1 cellular context compared by ENCODE assay signal in the genomic region with DNA sequence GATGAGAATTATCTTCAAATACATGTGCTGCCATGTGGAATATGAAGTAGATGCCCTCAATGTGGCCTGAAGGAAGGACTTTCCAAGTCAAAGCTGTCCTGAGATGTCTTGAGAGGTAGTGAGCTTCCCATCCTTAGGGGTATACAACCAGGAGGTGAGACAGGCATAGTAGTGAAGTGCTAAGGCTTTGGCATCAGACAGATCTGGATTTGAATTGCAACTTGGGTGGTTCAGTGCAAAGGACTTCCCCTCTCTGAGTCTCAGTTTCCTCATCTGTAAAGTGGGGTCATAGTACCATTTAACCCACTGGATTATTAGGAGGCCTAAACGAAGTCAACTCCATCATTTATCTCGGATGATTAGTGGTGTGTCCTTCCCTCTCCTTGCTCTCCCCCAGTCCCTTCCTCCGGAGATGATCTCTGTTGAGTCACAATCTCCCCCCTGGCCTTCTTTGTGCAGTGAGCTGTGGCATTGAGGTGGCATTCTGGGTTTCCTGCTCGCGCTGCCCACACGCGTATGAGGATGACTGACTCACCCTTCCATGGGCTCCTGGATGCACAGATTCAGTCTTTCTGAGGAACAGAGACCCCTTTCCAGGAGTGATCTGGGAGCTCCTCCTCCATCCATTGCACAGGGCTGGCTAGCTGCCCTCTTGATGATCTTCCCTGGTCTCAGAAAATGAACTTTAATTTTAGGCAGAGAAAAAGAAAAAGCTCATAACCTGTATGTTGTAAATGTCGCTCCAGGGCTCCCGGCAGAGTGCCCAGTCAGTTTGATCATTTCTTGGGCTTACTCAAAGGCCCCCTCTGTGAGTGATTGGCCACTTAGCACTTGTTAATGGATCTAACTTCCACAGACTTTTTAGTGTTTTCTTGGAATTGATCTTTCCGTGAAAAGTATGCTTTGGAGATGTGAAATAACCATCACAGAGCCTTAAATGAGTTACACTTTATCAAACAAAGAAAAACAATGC.
A peak's percentile ranks its signal among the peaks of the same experiment; 100 is the strongest.
TF ChIP-seq lines count a peak whose summit lies in the region.

No MANE protein-coding gene starts in this region.

TF ChIP-seq in K562, 482 proteins besides CTCF, POLR2A, EP300 and RAD21 (continued from another document):
- TF ChIP-seq KDM1A (IDR thresholded peaks at IDR 0.05) (peak in 1 of 2 experiments; percentile 39; a peak in 1 of 4 replicates), RNF2 (IDR thresholded peaks at IDR 0.05) (no peak), PCBP1 (IDR thresholded peaks at IDR 0.05; ENCODE audit: low read depth, low read length, poor library complexity, severe bottlenecking) (no peak), ZNF57 (CRISPR knock-in tag; IDR thresholded peaks at IDR 0.05) (no peak), BCOR (IDR thresholded peaks at IDR 0.05) (peak; percentile 87), CREB1 (IDR thresholded peaks at IDR 0.05) (no peak), CREB1 (CRISPR knock-in tag; IDR thresholded peaks at IDR 0.05) (no peak), MTA1 (IDR thresholded peaks at IDR 0.05; ENCODE audit: borderline replicate concordance) (no peak), EGR1 (conservative IDR thresholded peaks at IDR 0.05) (no peak), NFE2 (IDR thresholded peaks at IDR 0.05; ENCODE audit: low read depth) (no peak), HNRNPH1 (optimal IDR thresholded peaks at IDR 0.05; ENCODE audit: low read depth, low read length) (no peak), SIX5 (IDR thresholded peaks at IDR 0.05; ENCODE audit: borderline replicate concordance in 1 of 2, insufficient read depth in 1 of 2, low read depth in 1 of 2, low read length in 2 of 2) (no peak), KAT2B (IDR thresholded peaks at IDR 0.05; ENCODE audit: low read depth, low read length) (no peak), RBM25 (IDR thresholded peaks at IDR 0.05; ENCODE audit: low read depth, low read length, severe bottlenecking) (peak; percentile 93), ZFP30 (CRISPR knock-in tag; IDR thresholded peaks at IDR 0.05; ENCODE audit: borderline replicate concordance) (no peak), NCOA2 (IDR thresholded peaks at IDR 0.05; ENCODE audit: partially characterized antibody in 2 of 2) (no peak), ADNP (tag; IDR thresholded peaks at IDR 0.05) (peak; percentile 55; the same call in 1 of the 2 replicates), RBM15 (IDR thresholded peaks at IDR 0.05; ENCODE audit: insufficient read depth, low read length) (no peak), CHD4 (IDR thresholded peaks at IDR 0.05; ENCODE audit: insufficient read depth, insufficient replicate concordance, low read depth, low read length, poor library complexity, severe bottlenecking) (no peak), BRCA1 (IDR thresholded peaks at IDR 0.05) (no peak), BRCA1 (CRISPR knock-in tag; IDR thresholded peaks at IDR 0.05) (no peak)
- TF ChIP-seq, protein P1, sequence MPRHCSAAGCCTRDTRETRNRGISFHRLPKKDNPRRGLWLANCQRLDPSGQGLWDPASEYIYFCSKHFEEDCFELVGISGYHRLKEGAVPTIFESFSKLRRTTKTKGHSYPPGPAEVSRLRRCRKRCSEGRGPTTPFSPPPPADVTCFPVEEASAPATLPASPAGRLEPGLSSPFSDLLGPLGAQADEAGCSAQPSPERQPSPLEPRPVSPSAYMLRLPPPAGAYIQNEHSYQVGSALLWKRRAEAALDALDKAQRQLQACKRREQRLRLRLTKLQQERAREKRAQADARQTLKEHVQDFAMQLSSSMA (CRISPR knock-in tag; IDR thresholded peaks at IDR 0.05), result no peak
- TF ChIP-seq, protein P2, sequence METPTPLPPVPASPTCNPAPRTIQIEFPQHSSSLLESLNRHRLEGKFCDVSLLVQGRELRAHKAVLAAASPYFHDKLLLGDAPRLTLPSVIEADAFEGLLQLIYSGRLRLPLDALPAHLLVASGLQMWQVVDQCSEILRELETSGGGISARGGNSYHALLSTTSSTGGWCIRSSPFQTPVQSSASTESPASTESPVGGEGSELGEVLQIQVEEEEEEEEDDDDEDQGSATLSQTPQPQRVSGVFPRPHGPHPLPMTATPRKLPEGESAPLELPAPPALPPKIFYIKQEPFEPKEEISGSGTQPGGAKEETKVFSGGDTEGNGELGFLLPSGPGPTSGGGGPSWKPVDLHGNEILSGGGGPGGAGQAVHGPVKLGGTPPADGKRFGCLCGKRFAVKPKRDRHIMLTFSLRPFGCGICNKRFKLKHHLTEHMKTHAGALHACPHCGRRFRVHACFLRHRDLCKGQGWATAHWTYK (CRISPR knock-in tag; IDR thresholded peaks at IDR 0.05), result no peak
- TF ChIP-seq, protein P3, sequence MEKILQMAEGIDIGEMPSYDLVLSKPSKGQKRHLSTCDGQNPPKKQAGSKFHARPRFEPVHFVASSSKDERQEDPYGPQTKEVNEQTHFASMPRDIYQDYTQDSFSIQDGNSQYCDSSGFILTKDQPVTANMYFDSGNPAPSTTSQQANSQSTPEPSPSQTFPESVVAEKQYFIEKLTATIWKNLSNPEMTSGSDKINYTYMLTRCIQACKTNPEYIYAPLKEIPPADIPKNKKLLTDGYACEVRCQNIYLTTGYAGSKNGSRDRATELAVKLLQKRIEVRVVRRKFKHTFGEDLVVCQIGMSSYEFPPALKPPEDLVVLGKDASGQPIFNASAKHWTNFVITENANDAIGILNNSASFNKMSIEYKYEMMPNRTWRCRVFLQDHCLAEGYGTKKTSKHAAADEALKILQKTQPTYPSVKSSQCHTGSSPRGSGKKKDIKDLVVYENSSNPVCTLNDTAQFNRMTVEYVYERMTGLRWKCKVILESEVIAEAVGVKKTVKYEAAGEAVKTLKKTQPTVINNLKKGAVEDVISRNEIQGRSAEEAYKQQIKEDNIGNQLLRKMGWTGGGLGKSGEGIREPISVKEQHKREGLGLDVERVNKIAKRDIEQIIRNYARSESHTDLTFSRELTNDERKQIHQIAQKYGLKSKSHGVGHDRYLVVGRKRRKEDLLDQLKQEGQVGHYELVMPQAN (IDR thresholded peaks at IDR 0.05; ENCODE audit: borderline replicate concordance), result no peak
- TF ChIP-seq, protein P4, sequence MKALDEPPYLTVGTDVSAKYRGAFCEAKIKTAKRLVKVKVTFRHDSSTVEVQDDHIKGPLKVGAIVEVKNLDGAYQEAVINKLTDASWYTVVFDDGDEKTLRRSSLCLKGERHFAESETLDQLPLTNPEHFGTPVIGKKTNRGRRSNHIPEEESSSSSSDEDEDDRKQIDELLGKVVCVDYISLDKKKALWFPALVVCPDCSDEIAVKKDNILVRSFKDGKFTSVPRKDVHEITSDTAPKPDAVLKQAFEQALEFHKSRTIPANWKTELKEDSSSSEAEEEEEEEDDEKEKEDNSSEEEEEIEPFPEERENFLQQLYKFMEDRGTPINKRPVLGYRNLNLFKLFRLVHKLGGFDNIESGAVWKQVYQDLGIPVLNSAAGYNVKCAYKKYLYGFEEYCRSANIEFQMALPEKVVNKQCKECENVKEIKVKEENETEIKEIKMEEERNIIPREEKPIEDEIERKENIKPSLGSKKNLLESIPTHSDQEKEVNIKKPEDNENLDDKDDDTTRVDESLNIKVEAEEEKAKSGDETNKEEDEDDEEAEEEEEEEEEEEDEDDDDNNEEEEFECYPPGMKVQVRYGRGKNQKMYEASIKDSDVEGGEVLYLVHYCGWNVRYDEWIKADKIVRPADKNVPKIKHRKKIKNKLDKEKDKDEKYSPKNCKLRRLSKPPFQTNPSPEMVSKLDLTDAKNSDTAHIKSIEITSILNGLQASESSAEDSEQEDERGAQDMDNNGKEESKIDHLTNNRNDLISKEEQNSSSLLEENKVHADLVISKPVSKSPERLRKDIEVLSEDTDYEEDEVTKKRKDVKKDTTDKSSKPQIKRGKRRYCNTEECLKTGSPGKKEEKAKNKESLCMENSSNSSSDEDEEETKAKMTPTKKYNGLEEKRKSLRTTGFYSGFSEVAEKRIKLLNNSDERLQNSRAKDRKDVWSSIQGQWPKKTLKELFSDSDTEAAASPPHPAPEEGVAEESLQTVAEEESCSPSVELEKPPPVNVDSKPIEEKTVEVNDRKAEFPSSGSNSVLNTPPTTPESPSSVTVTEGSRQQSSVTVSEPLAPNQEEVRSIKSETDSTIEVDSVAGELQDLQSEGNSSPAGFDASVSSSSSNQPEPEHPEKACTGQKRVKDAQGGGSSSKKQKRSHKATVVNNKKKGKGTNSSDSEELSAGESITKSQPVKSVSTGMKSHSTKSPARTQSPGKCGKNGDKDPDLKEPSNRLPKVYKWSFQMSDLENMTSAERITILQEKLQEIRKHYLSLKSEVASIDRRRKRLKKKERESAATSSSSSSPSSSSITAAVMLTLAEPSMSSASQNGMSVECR (CRISPR knock-in tag; IDR thresholded peaks at IDR 0.05), result no peak
- TF ChIP-seq, protein P5, sequence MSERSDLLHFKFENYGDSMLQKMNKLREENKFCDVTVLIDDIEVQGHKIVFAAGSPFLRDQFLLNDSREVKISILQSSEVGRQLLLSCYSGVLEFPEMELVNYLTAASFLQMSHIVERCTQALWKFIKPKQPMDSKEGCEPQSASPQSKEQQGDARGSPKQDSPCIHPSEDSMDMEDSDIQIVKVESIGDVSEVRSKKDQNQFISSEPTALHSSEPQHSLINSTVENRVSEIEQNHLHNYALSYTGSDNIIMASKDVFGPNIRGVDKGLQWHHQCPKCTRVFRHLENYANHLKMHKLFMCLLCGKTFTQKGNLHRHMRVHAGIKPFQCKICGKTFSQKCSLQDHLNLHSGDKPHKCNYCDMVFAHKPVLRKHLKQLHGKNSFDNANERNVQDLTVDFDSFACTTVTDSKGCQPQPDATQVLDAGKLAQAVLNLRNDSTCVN (CRISPR knock-in tag; IDR thresholded peaks at IDR 0.05), result no peak
- TF ChIP-seq, protein P6, sequence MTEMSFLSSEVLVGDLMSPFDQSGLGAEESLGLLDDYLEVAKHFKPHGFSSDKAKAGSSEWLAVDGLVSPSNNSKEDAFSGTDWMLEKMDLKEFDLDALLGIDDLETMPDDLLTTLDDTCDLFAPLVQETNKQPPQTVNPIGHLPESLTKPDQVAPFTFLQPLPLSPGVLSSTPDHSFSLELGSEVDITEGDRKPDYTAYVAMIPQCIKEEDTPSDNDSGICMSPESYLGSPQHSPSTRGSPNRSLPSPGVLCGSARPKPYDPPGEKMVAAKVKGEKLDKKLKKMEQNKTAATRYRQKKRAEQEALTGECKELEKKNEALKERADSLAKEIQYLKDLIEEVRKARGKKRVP (CRISPR knock-in tag; IDR thresholded peaks at IDR 0.05), result no peak
- TF ChIP-seq, protein P7, sequence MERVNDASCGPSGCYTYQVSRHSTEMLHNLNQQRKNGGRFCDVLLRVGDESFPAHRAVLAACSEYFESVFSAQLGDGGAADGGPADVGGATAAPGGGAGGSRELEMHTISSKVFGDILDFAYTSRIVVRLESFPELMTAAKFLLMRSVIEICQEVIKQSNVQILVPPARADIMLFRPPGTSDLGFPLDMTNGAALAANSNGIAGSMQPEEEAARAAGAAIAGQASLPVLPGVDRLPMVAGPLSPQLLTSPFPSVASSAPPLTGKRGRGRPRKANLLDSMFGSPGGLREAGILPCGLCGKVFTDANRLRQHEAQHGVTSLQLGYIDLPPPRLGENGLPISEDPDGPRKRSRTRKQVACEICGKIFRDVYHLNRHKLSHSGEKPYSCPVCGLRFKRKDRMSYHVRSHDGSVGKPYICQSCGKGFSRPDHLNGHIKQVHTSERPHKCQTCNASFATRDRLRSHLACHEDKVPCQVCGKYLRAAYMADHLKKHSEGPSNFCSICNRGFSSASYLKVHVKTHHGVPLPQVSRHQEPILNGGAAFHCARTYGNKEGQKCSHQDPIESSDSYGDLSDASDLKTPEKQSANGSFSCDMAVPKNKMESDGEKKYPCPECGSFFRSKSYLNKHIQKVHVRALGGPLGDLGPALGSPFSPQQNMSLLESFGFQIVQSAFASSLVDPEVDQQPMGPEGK (CRISPR knock-in tag; IDR thresholded peaks at IDR 0.05; ENCODE audit: borderline replicate concordance), result no peak
TF ChIP-seq in K562: peak in this region for 4.
